19 cellular contexts compared by ENCODE assay signal in genomic region chr1:100250807-100251206, GRCh38. TPM values are rescaled to one million over a fixed set of nuclear protein-coding genes. Genes with fewer than 3 reads are reported as not detected.
DNase-seq lines count a peak whose midpoint lies in the region; ATAC-seq, FAIRE-seq and TF ChIP-seq lines count a peak whose summit lies in the region.
"Had no signal": no experiment of that assay in that cellular context is flagged by ENCODE, and none has a peak within 500 bp of the region (broad histone marks: within the 10 kb centered on the region; RNA-seq: fewer than 3 reads in every experiment).

No MANE protein-coding gene starts in this region.

- H3K27me3 ChIP-seq in HCT116 (ENCODE audit: insufficient read depth, low read length) = no peaks in the 10 kb centered on the region
- no peaks in the 10 kb centered on the region for H3K27me3 ChIP-seq in K562 (ENCODE audit: control insufficient read depth in 2 of 2, insufficient read depth in 2 of 2, low read length in 2 of 2)
- peaks cover 3% of the 10 kb centered on the region for H3K27me3 ChIP-seq in osteoblast (ENCODE audit: insufficient read depth, low read length)
- H3K27me3 ChIP-seq: BLaER1 treated with 17β-estradiol and CSF1 and Interleukin-3, amounts not matched to agents 10 nM and 100 nM; Peyer's patch had no signal

- H2AFZ ChIP-seq in HCT116 (ENCODE audit: low read depth, low read length, poor library complexity, severe bottlenecking) (peak overlapping the region; percentile 82), K562 (ENCODE audit: low read depth, low read length) (peak overlapping the region; percentile 90), osteoblast (ENCODE audit: low read length) (no peak overlapping the region)

- H3K9me1 ChIP-seq in K562 (ENCODE audit: control insufficient read depth, insufficient read depth, low read length) = no peaks in the 10 kb centered on the region

- H3K27ac ChIP-seq in C4-2B (peak overlapping the region; percentile 74), HCT116 (ENCODE audit: low read depth, low read length) (no peak overlapping the region), K562 (ENCODE audit: extremely low read depth, low read depth, low read length) (no peak overlapping the region), osteoblast (ENCODE audit: low read depth, low read length) (no peak overlapping the region)

- H3K4me1 ChIP-seq in HCT116 (ENCODE audit: control insufficient read depth in 1 of 2, insufficient read depth in 2 of 2, low read length in 2 of 2) = peaks cover 6 to 17% of the 10 kb centered on the region in 2 experiments; a peak in 3 of 4 replicates
- H3K4me1 ChIP-seq in K562 (replicated peaks in 1 of 2; ENCODE audit: control insufficient read depth in 2 of 2, insufficient read depth in 2 of 2, low read length in 2 of 2) = peaks cover 4 to 21% of the 10 kb centered on the region in 2 experiments; a peak in 4 of 5 replicates
- H3K4me1 ChIP-seq in osteoblast (ENCODE audit: insufficient read depth, low read length) = peaks cover 11% of the 10 kb centered on the region

- TF ChIP-seq RAD21 in HCT116 (IDR thresholded peaks at IDR 0.05; ENCODE audit: low read depth) (no peak), K562 (CRISPR knock-in tag; conservative IDR thresholded peaks at IDR 0.05 in 1 of 2, IDR thresholded peaks at IDR 0.05 in 1 of 2) (no peak)

- no peak for FAIRE-seq in K562 (lab: Jason Lieb, UNC)
- FAIRE-seq: HTR-8/SVneo had no signal

- BruUV-seq in HCT116 (replicated peaks; lab: Mats Ljungman, UMichigan) (no TSS peak), K562 (replicated peaks; lab: Mats Ljungman, UMichigan) (no TSS peak)

- H3K9me3 ChIP-seq in HCT116 (ENCODE audit: control insufficient read depth in 1 of 2, insufficient read depth in 1 of 2, low read depth in 1 of 2, low read length in 2 of 2) = no peaks in the 10 kb centered on the region
- H3K9me3 ChIP-seq in K562 (replicated peaks; ENCODE audit: control insufficient read depth, insufficient read depth, low read depth, low read length) = no peaks in the 10 kb centered on the region
- H3K9me3 ChIP-seq in osteoblast (ENCODE audit: low read depth, low read length) = no peaks in the 10 kb centered on the region
- H3K9me3 ChIP-seq: BLaER1 treated with 17β-estradiol and CSF1 and Interleukin-3, amounts not matched to agents 10 nM and 100 nM; Peyer's patch had no signal

- WGBS in K562 (ENCODE audit: insufficient coverage, low coverage, missing lambda C conversion rate) = 66% methylated on average over 3 of the region's 3 CpGs

- CTCF ChIA-PET in HCT116 (lab: Charles Lee) = no interaction called here
- CTCF ChIA-PET in K562 (lab: Yijun Ruan, JAX; ENCODE audit: low intra/inter-chr PET ratio) = no interaction called here

- in situ Hi-C loops in K562 (cut with MboI) = no loop called here

- H3K36me3 ChIP-seq in HCT116 (ENCODE audit: control insufficient read depth in 1 of 2, insufficient read depth in 2 of 2, low read length in 2 of 2) (no peaks in the 10 kb centered on the region), K562 (ENCODE audit: control insufficient read depth, insufficient read depth, low read length) (peaks cover 7% of the 10 kb centered on the region), osteoblast (ENCODE audit: insufficient read depth, low read length) (no peaks in the 10 kb centered on the region)
- H3K36me3 ChIP-seq: BLaER1 treated with 17β-estradiol and CSF1 and Interleukin-3, amounts not matched to agents 10 nM and 100 nM; Peyer's patch had no signal

- H3K9me2 ChIP-seq in HCT116 (ENCODE audit: insufficient read depth) = no peaks in the 10 kb centered on the region

- H3K4me2 ChIP-seq in HCT116 (ENCODE audit: low read length) (peak overlapping the region; percentile 78), K562 (ENCODE audit: insufficient read depth, low read length) (no peak overlapping the region), osteoblast (ENCODE audit: insufficient read depth, low read length) (peak overlapping the region; percentile 98)

- ATAC-seq in HCT116 (no peak), K562 (no peak), GM21360 (IDR thresholded peaks at IDR 0.05; ENCODE audit: unreplicated experiment) (no peak), HG02571 (IDR thresholded peaks at IDR 0.05; ENCODE audit: unreplicated experiment) (no peak)

- no peak for TF ChIP-seq POLR2A in HCT116 (IDR thresholded peaks at IDR 0.05; ENCODE audit: borderline replicate concordance, extremely low read depth, insufficient read depth, insufficient read length)
- TF ChIP-seq POLR2A in K562 (conservative IDR thresholded peaks at IDR 0.05) = no peak

- intact Hi-C loops in HCT116 (cut with micrococcal nuclease) = loop anchor here (5.0 kb wide), 1 partner anchor 101 kb away; the partner anchor contains the start of gene CDC14A
- intact Hi-C loops in K562 (cut with micrococcal nuclease) = loop anchor here (2.0 kb wide), 1 partner anchor 14 kb away; no protein-coding TSS in a partner anchor

- H4K20me1 ChIP-seq in HCT116 (ENCODE audit: insufficient read depth) = no peaks in the 10 kb centered on the region
- H4K20me1 ChIP-seq in K562 (replicated peaks; ENCODE audit: control insufficient read depth, insufficient read depth, low read length) = no peaks in the 10 kb centered on the region
- no peaks in the 10 kb centered on the region for H4K20me1 ChIP-seq in osteoblast (ENCODE audit: insufficient read depth, low read length)
- H4K20me1 ChIP-seq: BLaER1 treated with 17β-estradiol and CSF1 and Interleukin-3, amounts not matched to agents 10 nM and 100 nM had no signal

- no peak for TF ChIP-seq EP300 in K562 (IDR thresholded peaks at IDR 0.05; ENCODE audit: low read length)

- POLR2A ChIA-PET in HCT116 (lab: Charles Lee) = no interaction called here
- POLR2A ChIA-PET in K562 (lab: Yijun Ruan, JAX) = interaction anchor here (1.0 to 3.5 kb wide), 3 partner anchors 14 to 48 kb away, joined by 3 to 17 read pairs (median 4); no protein-coding TSS in a partner anchor

- RAD21 ChIA-PET in HCT116 (lab: Charles Lee; ENCODE audit: low non-redundant PET in 1 of 2, low total read pairs in 2 of 2, uncharacterized antibody in 2 of 2, unreplicated experiment in 2 of 2) = no interaction called here

- peaks cover 19% of the 10 kb centered on the region for H3K79me2 ChIP-seq in HCT116 (ENCODE audit: insufficient read depth, low read length)
- peaks cover 32% of the 10 kb centered on the region for H3K79me2 ChIP-seq in K562 (ENCODE audit: control insufficient read depth, insufficient read depth, low read length)
- peaks cover 27% of the 10 kb centered on the region for H3K79me2 ChIP-seq in osteoblast (ENCODE audit: insufficient read depth, low read length)

- H3K4me3 ChIP-seq in HCT116 (replicated peaks in 1 of 2; ENCODE audit: low read depth in 1 of 2, low read length in 2 of 2) (0 out of 4 replicates have a peak overlapping the region, but pooled peaks of 1 of the 2 experiments have one; percentile 92), K562 (no peak overlapping the region), osteoblast (ENCODE audit: insufficient read depth, low read length) (no peak overlapping the region)

- DNase-seq in HCT116 (ENCODE audit: low read depth, low spot score) (no peak), K562 (ENCODE audit: extremely low read depth in 1 of 4, low spot score in 3 of 4) (no peak), osteoblast (ENCODE audit: insufficient read length, low spot score, missing footprints) (no peak), LoVo (ENCODE audit: low spot score) (no peak)
- DNase-seq: HCEC 1CT, KBM-7, MM.1S, NCI-H1105 treated with DMSO at 0.1 percent for 48 hours, NCI-H187, NCI-H446, NCI-H748 treated with DMSO at 0.1 percent for 48 hours, Peyer's patch, Right ventricle myocardium superior, SW 1271 had no signal

- H3K9ac ChIP-seq in HCT116 (ENCODE audit: low read length) = no peak overlapping the region
- H3K9ac ChIP-seq in K562 (ENCODE audit: insufficient read depth in 1 of 2, low read depth in 2 of 2, low read length in 2 of 2) = no peak overlapping the region

- TF ChIP-seq CTCF in C4-2B (conservative IDR thresholded peaks at IDR 0.05) = no peak
- TF ChIP-seq CTCF in HCT116 (IDR thresholded peaks at IDR 0.05 in 2 of 3, conservative IDR thresholded peaks at IDR 0.05 in 1 of 3; ENCODE audit: borderline replicate concordance in 1 of 3, insufficient read depth in 1 of 3, low read depth in 2 of 3, low read length in 2 of 3) = no peak
- no peak for TF ChIP-seq CTCF in K562 (IDR thresholded peaks at IDR 0.05 in 2 of 3, conservative IDR thresholded peaks at IDR 0.05 in 1 of 3; ENCODE audit: insufficient read depth in 2 of 3, low read depth in 1 of 3, low read length in 3 of 3)
- TF ChIP-seq CTCF in osteoblast (IDR thresholded peaks at IDR 0.05; ENCODE audit: extremely low read depth, low read depth, low read length) = no peak

RNA-seq across cellular contexts. Expression of gene DBT, which starts 1.2 kb away (rescaled TPM):
- total RNA-seq in HCT116 (2021; ENCODE audit: unreplicated experiment) (14.0 TPM), K562 (2014; rRNA removed) (3.1 and 3.6 TPM in 2 replicates), K562 (2014; rRNA removed; fragmentation: Illumina TruSeq; extraction: Trizol) (13.5 and 17.5 TPM in 2 replicates), K562 (2015; rRNA removed; fragmentation: Illumina TruSeq; extraction: Trizol) (7.0 and 7.3 TPM in 2 replicates), K562 (2021) (9.1 and 9.5 TPM in 2 replicates), osteoblast (6.9 and 8.0 TPM in 2 replicates)
- polyA plus RNA-seq in HCT116 (2012) = 3.0 and 4.3 TPM in 2 replicates
- total RNA-seq in K562 (2011; cell fraction: chromatin; rRNA removed; ENCODE audit: low replicate concordance) = 11.9 and 33.4 TPM in 2 replicates
- 5.0 and 6.2 TPM in 2 replicates for total RNA-seq in K562 (2011; cell fraction: nucleolus; rRNA removed)
- total RNA-seq in K562 (2011; cell fraction: nucleoplasm; rRNA removed) = 10.9 and 12.6 TPM in 2 replicates
- polyA plus RNA-seq in K562 (2011; rRNA removed) (10.9 and 12.1 TPM in 2 replicates), K562 (2014; fragmentation: Illumina TruSeq; extraction: Trizol) (6.1 and 7.7 TPM in 2 replicates), K562 (2014; fragmentation: Nextera tagmentation; extraction: Ambion mirVana) (1 to 10 TPM; 2.7 to 3.3 TPM), K562 (2014; rRNA removed) (4.1 and 5.0 TPM in 2 replicates)
- 1.5 and 3.3 TPM in 2 replicates for polyA plus RNA-seq in K562 (2011; cell fraction: cytosol; rRNA removed)
- 4.2 and 5.2 TPM in 2 replicates for polyA plus RNA-seq in K562 (2011; cell fraction: nucleus; rRNA removed)
- 4.4 and 8.1 TPM in 2 replicates for polyA plus RNA-seq in K562 (2012)
- polyA minus RNA-seq in K562 (2011; rRNA and poly(A)+ RNA removed) = 21.3 and 21.7 TPM in 2 replicates
- polyA minus RNA-seq in K562 (2011; cell fraction: cytosol; rRNA and poly(A)+ RNA removed) = 2.6 and 4.8 TPM in 2 replicates
- 7.1 and 16.7 TPM in 2 replicates for polyA minus RNA-seq in K562 (2011; cell fraction: nucleus; rRNA and poly(A)+ RNA removed)

RNA-seq across cellular contexts. Expression of gene RTCA, which starts 15.2 kb away (rescaled TPM):
- total RNA-seq in HCT116 (2021; ENCODE audit: unreplicated experiment) (26.5 TPM), K562 (2014; rRNA removed) (45.8 and 47.8 TPM in 2 replicates), K562 (2014; rRNA removed; fragmentation: Illumina TruSeq; extraction: Trizol) (40.6 and 48.1 TPM in 2 replicates), K562 (2015; rRNA removed; fragmentation: Illumina TruSeq; extraction: Trizol) (38.5 and 43.3 TPM in 2 replicates), K562 (2021) (43.2 and 44.3 TPM in 2 replicates), osteoblast (31.2 and 38.7 TPM in 2 replicates)
- polyA plus RNA-seq in HCT116 (2012) = 17.5 and 19.1 TPM in 2 replicates
- 46.7 and 59.6 TPM in 2 replicates for total RNA-seq in K562 (2011; cell fraction: chromatin; rRNA removed; ENCODE audit: low replicate concordance)
- total RNA-seq in K562 (2011; cell fraction: nucleolus; rRNA removed) = 40.4 and 45.0 TPM in 2 replicates
- total RNA-seq in K562 (2011; cell fraction: nucleoplasm; rRNA removed) = 42.6 and 56.6 TPM in 2 replicates
- polyA plus RNA-seq in K562 (2011; rRNA removed) (46.6 and 57.2 TPM in 2 replicates), K562 (2014; fragmentation: Illumina TruSeq; extraction: Trizol) (33.2 and 37.5 TPM in 2 replicates), K562 (2014; fragmentation: Nextera tagmentation; extraction: Ambion mirVana) (10 to 100 TPM; 11.6 to 13.1 TPM), K562 (2014; rRNA removed) (46.3 and 51.4 TPM in 2 replicates)
- 15.5 and 28.2 TPM in 2 replicates for polyA plus RNA-seq in K562 (2011; cell fraction: cytosol; rRNA removed)
- polyA plus RNA-seq in K562 (2011; cell fraction: nucleus; rRNA removed) = 27.5 and 31.1 TPM in 2 replicates
- 43.2 and 65.0 TPM in 2 replicates for polyA plus RNA-seq in K562 (2012)
- polyA minus RNA-seq in K562 (2011; rRNA and poly(A)+ RNA removed) = 46.3 and 59.5 TPM in 2 replicates
- polyA minus RNA-seq in K562 (2011; cell fraction: cytosol; rRNA and poly(A)+ RNA removed) = 18.6 and 19.3 TPM in 2 replicates
- polyA minus RNA-seq in K562 (2011; cell fraction: nucleus; rRNA and poly(A)+ RNA removed) = 37.7 and 58.6 TPM in 2 replicates
